Comparison of ENCODE assay signal across 33 cellular contexts in genomic region chr4:185564355-185564754, GRCh38. TPM values are rescaled to one million over a fixed set of nuclear protein-coding genes. Genes with fewer than 3 reads are reported as not detected.
"Had no signal": no experiment of that assay in that cellular context is flagged by ENCODE, and none has a peak within 500 bp of the region (broad histone marks: within the 10 kb centered on the region; RNA-seq: fewer than 3 reads in every experiment).

No MANE protein-coding gene starts in this region.

- H3K36me3 Mint-ChIP-seq: activated CD8-positive, alpha-beta memory T cell treated with anti-CD3 and anti-CD28 coated beads, Interleukin-2, amount 10 ng/mL, durations not matched to agents 7 days and 5 days; activated naive CD4-positive, alpha-beta T cell treated with anti-CD3 and anti-CD28 coated beads, Interleukin-2, amount 50 U/mL, for 24 hours; activated naive CD8-positive, alpha-beta T cell treated with anti-CD3 and anti-CD28 coated beads for 36 hours had no signal

- DNase-seq: activated B cell treated with CpG ODN at 0.5 μM for 24 hours; activated CD4-positive, alpha-beta T cell treated with anti-CD3 and anti-CD28 coated beads for 48 hours; activated CD4-positive, alpha-beta T cell treated with anti-CD3 and anti-CD28 coated beads, Interleukin-2, amount 50 U/mL, for 1 hour; activated CD4-positive, alpha-beta T cell treated with anti-CD3 and anti-CD28 coated beads, Interleukin-2, amount 50 U/mL, for 48 hours; activated CD8-positive, alpha-beta memory T cell treated with anti-CD3 and anti-CD28 coated beads, Interleukin-2, amount 10 ng/mL, durations not matched to agents 7 days and 5 days; activated CD8-positive, alpha-beta memory T cell treated with anti-CD3 and anti-CD28 coated beads, Interleukin-2, amount 50 U/mL, for 4 hours; activated CD8-positive, alpha-beta T cell treated with anti-CD3 and anti-CD28 coated beads, Interleukin-2, amount 10 ng/mL, durations not matched to agents 7 days and 5 days; activated effector memory CD4-positive, alpha-beta T cell treated with Interleukin-2 at 50 U/mL for 16 hours; activated naive CD4-positive, alpha-beta T cell treated with anti-CD3 and anti-CD28 coated beads for 36 hours; activated naive CD8-positive, alpha-beta T cell treated with anti-CD3 and anti-CD28 coated beads for 36 hours; activated naive CD8-positive, alpha-beta T cell treated with anti-CD3 and anti-CD28 coated beads, Interleukin-2, amount 50 U/mL, for 24 hours; activated T-cell treated with anti-CD3 and anti-CD28 coated beads, Interleukin-2, amount 50 U/mL, for 1 hour; adrenal gland; amygdala; aorta; body of pancreas; caudate nucleus; cortex of kidney; dermis blood vessel endothelial cell; effector CD8-positive, alpha-beta T cell; foreskin keratinocyte; gastrocnemius medialis; T-helper 1 cell; T-helper 17 cell; T1000; WERI-Rb-1 had no signal

- H3K4me1 Mint-ChIP-seq: activated B cell treated with CpG ODN at 0.5 μM for 24 hours; activated naive CD4-positive, alpha-beta T cell treated with anti-CD3 and anti-CD28 coated beads, Interleukin-2, amount 50 U/mL, for 24 hours; activated naive CD8-positive, alpha-beta T cell treated with anti-CD3 and anti-CD28 coated beads for 36 hours; activated naive CD8-positive, alpha-beta T cell treated with anti-CD3 and anti-CD28 coated beads, Interleukin-2, amount 50 U/mL, for 24 hours; activated T-helper 17 cell treated with anti-CD3 and anti-CD28 coated beads, Interleukin-2, amount 50 U/mL, for 72 hours; T-helper 17 cell had no signal

- H3K27ac ChIP-seq: adrenal gland, body of pancreas, foreskin keratinocyte, gastrocnemius medialis, WERI-Rb-1 had no signal

- H3K4me3 ChIP-seq: adrenal gland, body of pancreas, gastrocnemius medialis had no signal

- H3K9me3 ChIP-seq: adrenal gland, body of pancreas, gastrocnemius medialis had no signal

- H3K4me3 Mint-ChIP-seq: activated B cell treated with CpG ODN at 0.5 μM for 24 hours; activated CD8-positive, alpha-beta memory T cell treated with anti-CD3 and anti-CD28 coated beads, Interleukin-2, amount 10 ng/mL, durations not matched to agents 7 days and 5 days; activated CD8-positive, alpha-beta T cell treated with anti-CD3 and anti-CD28 coated beads, Interleukin-2, amount 10 ng/mL, durations not matched to agents 7 days and 5 days; activated naive CD4-positive, alpha-beta T cell treated with anti-CD3 and anti-CD28 coated beads for 36 hours; activated naive CD4-positive, alpha-beta T cell treated with anti-CD3 and anti-CD28 coated beads, Interleukin-2, amount 50 U/mL, for 24 hours; activated naive CD8-positive, alpha-beta T cell treated with anti-CD3 and anti-CD28 coated beads for 36 hours; activated naive CD8-positive, alpha-beta T cell treated with anti-CD3 and anti-CD28 coated beads, Interleukin-2, amount 50 U/mL, for 24 hours; activated T-helper 17 cell treated with anti-CD3 and anti-CD28 coated beads, Interleukin-2, amount 50 U/mL, for 72 hours; T-helper 17 cell; T-helper 2 cell treated with Interferon-gamma antibody and Interleukin-4, amounts not matched to agents 5 μg/mL and 100 μg/mL, for 36 hours had no signal

- H3K9me3 Mint-ChIP-seq: activated naive CD4-positive, alpha-beta T cell treated with anti-CD3 and anti-CD28 coated beads for 36 hours; activated naive CD4-positive, alpha-beta T cell treated with anti-CD3 and anti-CD28 coated beads, Interleukin-2, amount 50 U/mL, for 24 hours; activated naive CD8-positive, alpha-beta T cell treated with anti-CD3 and anti-CD28 coated beads for 36 hours; activated naive CD8-positive, alpha-beta T cell treated with anti-CD3 and anti-CD28 coated beads, Interleukin-2, amount 50 U/mL, for 24 hours; T-helper 2 cell treated with Interferon-gamma antibody and Interleukin-4, amounts not matched to agents 5 μg/mL and 100 μg/mL, for 36 hours had no signal

- H3K36me3 ChIP-seq: adrenal gland, gastrocnemius medialis, WERI-Rb-1 had no signal

- H3K27me3 ChIP-seq: adrenal gland, body of pancreas, foreskin keratinocyte, gastrocnemius medialis had no signal

- FAIRE-seq: colon had no signal

- H3K27ac Mint-ChIP-seq: activated B cell treated with CpG ODN at 0.5 μM for 24 hours; activated CD8-positive, alpha-beta memory T cell treated with anti-CD3 and anti-CD28 coated beads, Interleukin-2, amount 10 ng/mL, durations not matched to agents 7 days and 5 days; activated CD8-positive, alpha-beta T cell treated with anti-CD3 and anti-CD28 coated beads, Interleukin-2, amount 10 ng/mL, durations not matched to agents 7 days and 5 days; activated naive CD4-positive, alpha-beta T cell treated with anti-CD3 and anti-CD28 coated beads for 36 hours; activated naive CD4-positive, alpha-beta T cell treated with anti-CD3 and anti-CD28 coated beads, Interleukin-2, amount 50 U/mL, for 24 hours; activated naive CD8-positive, alpha-beta T cell treated with anti-CD3 and anti-CD28 coated beads for 36 hours; activated naive CD8-positive, alpha-beta T cell treated with anti-CD3 and anti-CD28 coated beads, Interleukin-2, amount 50 U/mL, for 24 hours; activated T-helper 17 cell treated with anti-CD3 and anti-CD28 coated beads, Interleukin-2, amount 50 U/mL, for 72 hours; T-helper 17 cell; T-helper 2 cell treated with Interferon-gamma antibody and Interleukin-4, amounts not matched to agents 5 μg/mL and 100 μg/mL, for 36 hours had no signal

- ATAC-seq: activated CD4-positive, CD25-positive, alpha-beta regulatory T cell treated with anti-CD3 and anti-CD28 coated beads, Interleukin-2, amount 50 U/mL, for 24 hours; activated CD8-positive, alpha-beta memory T cell treated with anti-CD3 and anti-CD28 coated beads, Interleukin-2, amount 10 ng/mL, durations not matched to agents 7 days and 5 days; activated CD8-positive, alpha-beta T cell treated with anti-CD3 and anti-CD28 coated beads, Interleukin-2, amount 10 ng/mL, durations not matched to agents 7 days and 5 days; activated naive CD8-positive, alpha-beta T cell treated with anti-CD3 and anti-CD28 coated beads, Interleukin-2, amount 50 U/mL, for 24 hours; activated T-helper 17 cell treated with anti-CD3 and anti-CD28 coated beads, Interleukin-2, amount 50 U/mL, for 72 hours; body of pancreas; esophagus mucosa; foreskin keratinocyte; gastrocnemius medialis; T-helper 17 cell had no signal

RNA-seq across cellular contexts. Expression of gene PDLIM3, which starts 29.0 kb away (rescaled TPM):
- total RNA-seq: activated CD8-positive, alpha-beta memory T cell treated with anti-CD3 and anti-CD28 coated beads for 36 hours; activated CD8-positive, alpha-beta memory T cell treated with anti-CD3 and anti-CD28 coated beads, Interleukin-2, amount 10 ng/mL, durations not matched to agents 7 days and 5 days; activated CD8-positive, alpha-beta T cell treated with anti-CD3 and anti-CD28 coated beads, Interleukin-2, amount 10 ng/mL, durations not matched to agents 7 days and 5 days; activated naive CD8-positive, alpha-beta T cell treated with anti-CD3 and anti-CD28 coated beads for 36 hours; activated T-helper 17 cell treated with anti-CD3 and anti-CD28 coated beads, Interleukin-2, amount 50 U/mL, for 72 hours; foreskin keratinocyte; T-helper 17 cell had no signal
